1 cellular context compared by ENCODE assay signal in genomic region chr3:38662544-38662943, GRCh38.
TF ChIP-seq lines count a peak whose summit lies in the region.

No MANE protein-coding gene starts in this region.

TF ChIP-seq in GM23338, 12 proteins besides CTCF, POLR2A, EP300 and RAD21 (continued from another document):
- TF ChIP-seq ZNF462 (CRISPR knock-in tag; IDR thresholded peaks at IDR 0.05) = no peak; the same call in 1 of the 2 replicates
